Comparison of ENCODE assay signal across 10 cellular contexts in the genomic region with DNA sequence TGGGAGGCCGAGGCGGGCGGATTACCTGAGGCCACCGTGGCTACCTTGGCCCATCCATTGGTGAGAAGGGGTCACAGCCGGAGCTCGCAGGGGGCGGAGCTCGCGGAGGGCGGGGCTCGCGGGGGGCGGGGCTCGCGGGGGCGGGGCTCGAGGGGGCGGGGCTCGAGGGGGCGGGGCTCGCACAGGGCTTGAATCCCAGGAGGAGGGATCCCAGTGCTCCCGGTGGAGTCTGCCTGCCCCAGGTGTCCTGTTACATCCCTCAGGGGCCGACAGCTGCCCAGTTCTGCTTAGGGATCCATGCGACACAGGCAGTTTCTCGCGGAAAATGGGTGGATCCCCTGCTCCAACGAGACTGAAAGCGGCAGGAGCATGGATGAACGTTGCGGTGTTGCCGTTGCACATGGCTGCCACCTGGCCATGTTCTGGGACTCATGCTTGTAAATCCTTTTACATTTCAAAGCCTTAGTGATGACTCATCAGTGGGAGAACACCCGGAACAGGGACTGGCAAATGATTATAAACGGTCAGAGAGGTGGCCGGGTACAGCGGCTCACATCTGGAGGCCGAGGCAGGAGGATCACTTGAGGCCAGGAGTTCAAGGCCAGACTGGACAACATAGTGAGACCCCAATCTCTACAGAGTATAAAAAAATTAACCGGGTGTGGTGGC. TPM values are rescaled to one million over a fixed set of nuclear protein-coding genes. Genes with fewer than 3 reads are reported as not detected.
A peak's percentile ranks its signal among the peaks of the same experiment; 100 is the strongest.
DNase-seq lines count a peak whose midpoint lies in the region; ATAC-seq and TF ChIP-seq lines count a peak whose summit lies in the region.
"Had no signal": no experiment of that assay in that cellular context is flagged by ENCODE, and none has a peak within 500 bp of the region (broad histone marks: within the 10 kb centered on the region; RNA-seq: fewer than 3 reads in every experiment).

No MANE protein-coding gene starts in this region.

- no peaks in the 10 kb centered on the region for H3K27me3 ChIP-seq in breast epithelium

- H3K9me3 ChIP-seq in breast epithelium (peaks cover 0 to 7% of the 10 kb centered on the region in 2 donors), mucosa of descending colon (no peaks in the 10 kb centered on the region)

- no peak overlapping the region for H3K27ac ChIP-seq in breast epithelium

- no peak for TF ChIP-seq POLR2A in breast epithelium (IDR thresholded peaks at IDR 0.05)

- H3K27me3 Mint-ChIP-seq in immature natural killer cell (ENCODE audit: low read depth in 3 of 3), result peaks cover 0 to 4% (median 3%) of the 10 kb centered on the region in 3 donors

- H3K4me1 ChIP-seq in breast epithelium (no peaks in the 10 kb centered on the region), mucosa of descending colon (ENCODE audit: low read depth) (no peaks in the 10 kb centered on the region)

- ATAC-seq in mucosa of descending colon, result peak; percentile 94
- no peak for ATAC-seq in HG02938 (IDR thresholded peaks at IDR 0.05; ENCODE audit: unreplicated experiment)

- H3K9me3 Mint-ChIP-seq in immature natural killer cell, result peaks cover 0 to 5% (median 0%) of the 10 kb centered on the region in 6 donors

- no peak overlapping the region for H3K27ac Mint-ChIP-seq in immature natural killer cell

- H3K4me3 ChIP-seq in breast epithelium (peak overlapping the region in 2 of 3 donors; percentile 30 to 57), mucosa of descending colon (no peak overlapping the region)

- H3K36me3 ChIP-seq in breast epithelium (no peaks in the 10 kb centered on the region), mucosa of descending colon (ENCODE audit: low read depth) (no peaks in the 10 kb centered on the region)

- no peak for TF ChIP-seq CTCF in breast epithelium (IDR thresholded peaks at IDR 0.05)
- TF ChIP-seq CTCF in mucosa of descending colon (IDR thresholded peaks at IDR 0.05), result no peak

- intact Hi-C loops in breast epithelium (cut with DNase I; ENCODE audit: low total_unique reads), result no loop called here
- intact Hi-C loops in mucosa of descending colon (cut with DNase I, micrococcal nuclease), result no loop called here

- no peaks in the 10 kb centered on the region for H3K36me3 Mint-ChIP-seq in immature natural killer cell
- H3K36me3 Mint-ChIP-seq: naive B cell had no signal

- H3K4me3 Mint-ChIP-seq in immature natural killer cell, result no peak overlapping the region
- H3K4me3 Mint-ChIP-seq: naive B cell had no signal

- DNase-seq in DMS79 treated with DMSO at 0.1 percent for 48 hours (lab: John Stamatoyannopoulos, UW) (peak; percentile 13), DMS79 (lab: John Stamatoyannopoulos, UW) (no peak), NCI-H2171 (lab: John Stamatoyannopoulos, UW) (peak; percentile 95), breast epithelium (ENCODE audit: low spot score in 2 of 2) (peak; percentile 66 to 78), mucosa of descending colon (peak; percentile 48 to 76 (median 72)), GM19238 (ENCODE audit: insufficient read length, low spot score) (no peak), immature natural killer cell (no peak)
- DNase-seq: naive B cell had no signal

- H3K4me1 Mint-ChIP-seq in immature natural killer cell, result no peaks in the 10 kb centered on the region

RNA-seq across cellular contexts. Expression of a gene that starts 25.1 kb away (rescaled TPM):
- total RNA-seq in breast epithelium (under 1 TPM in 1 of 3 donors, not detected in 2; under 0.01 TPM), mucosa of descending colon (under 1 TPM in 2 of 3 donors, not detected in 1; 0.17 to 0.41 TPM)
- not detected for polyA plus RNA-seq in immature natural killer cell
- total RNA-seq: T-helper 1 cell treated with Interleukin-12 subunit alpha and Interleukin-12 subunit beta and Interleukin-4 antibody, amounts not matched to agents 30 ng/mL and 1 ng/mL, for 36 hours had no signal

RNA-seq across cellular contexts. Expression of a gene that starts 42.2 kb away (rescaled TPM):
- total RNA-seq in breast epithelium (10 to 100 TPM; 27.7 to 34.4 (median 28.1) TPM), mucosa of descending colon (100 to 1,000 TPM in 2 of 3 donors, 10 to 100 TPM in 1; 75.4 to 130 (median 104) TPM)
- 10 to 100 TPM; 74.3 to 99.6 (median 84.9) TPM for polyA plus RNA-seq in immature natural killer cell

RNA-seq across cellular contexts. Expression of a gene that starts 56.7 kb away (rescaled TPM):
- total RNA-seq in breast epithelium (10 to 100 TPM; 23.5 to 61.2 (median 49.8) TPM), mucosa of descending colon (100 to 1,000 TPM; 119 to 177 (median 153) TPM)
- 10 to 100 TPM in 2 of 3 donors, 1 to 10 TPM in 1; 6.9 to 16.4 (median 12.5) TPM for polyA plus RNA-seq in immature natural killer cell

RNA-seq across cellular contexts. Expression of a gene that starts 56.8 kb away (rescaled TPM):
- total RNA-seq in breast epithelium (100 to 1,000 TPM in 2 of 3 donors, 10 to 100 TPM in 1; 95.1 to 188 (median 125) TPM), mucosa of descending colon (100 to 1,000 TPM in 1 of 3 donors, 10 to 100 TPM in 2; 60.3 to 111 (median 93.1) TPM)
- polyA plus RNA-seq in immature natural killer cell, result 100 to 1,000 TPM; 163 to 285 (median 170) TPM

Comparison
In these comparisons a context has a peak if more than half of its experiments do, and no peak if none do; other contexts are left out.
1. DNase-seq: peak in DMS79 treated with DMSO at 0.1 percent for 48 hours (single experiment), NCI-H2171 (single experiment), breast epithelium (2 of 2) and mucosa of descending colon (3 of 3); none in DMS79 (single experiment), GM19238 (single experiment) and immature natural killer cell (0 of 3).